In the genomic region with DNA sequence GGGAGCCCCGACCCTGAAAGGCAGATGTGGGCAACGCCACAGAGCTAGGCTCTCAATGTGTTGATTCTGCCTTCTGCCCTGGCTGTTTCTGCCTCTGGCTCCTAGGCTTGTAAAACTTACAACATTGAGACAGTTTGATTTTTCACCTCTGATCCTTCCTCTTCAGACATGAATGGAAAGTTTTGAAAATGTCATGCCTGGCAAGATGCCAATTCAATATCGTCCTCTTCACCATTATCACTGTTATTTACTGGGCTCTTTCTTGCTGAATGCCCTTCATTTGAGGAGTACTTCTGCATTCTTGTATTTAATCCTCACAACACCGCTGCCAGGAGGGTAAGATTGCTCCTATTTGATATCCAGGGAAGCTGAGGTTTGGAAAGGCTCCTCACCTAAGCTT, we compare ENCODE assay signal across 11 cellular contexts. TPM values are rescaled to one million over a fixed set of nuclear protein-coding genes. Genes with fewer than 3 reads are reported as not detected.
A peak's percentile ranks its signal among the peaks of the same experiment; 100 is the strongest.
DNase-seq lines count a peak whose midpoint lies in the region; ATAC-seq and TF ChIP-seq lines count a peak whose summit lies in the region.
"Had no signal": no experiment of that assay in that cellular context is flagged by ENCODE, and none has a peak within 500 bp of the region (broad histone marks: within the 10 kb centered on the region; RNA-seq: fewer than 3 reads in every experiment).

No MANE protein-coding gene starts in this region.

- H3K27me3 ChIP-seq in heart left ventricle (no peaks in the 10 kb centered on the region), parathyroid adenoma (ENCODE audit: control insufficient read depth, insufficient read depth, low read length) (no peaks in the 10 kb centered on the region), aorta (ENCODE audit: control insufficient read depth in 1 of 2, insufficient read depth in 2 of 2, low read length in 1 of 2) (no peaks in the 10 kb centered on the region)
- H3K27me3 ChIP-seq: SJSA1 had no signal

- peaks cover 7 to 57% (median 30%) of the 10 kb centered on the region in 12 donors for H3K4me1 ChIP-seq in heart left ventricle
- H3K4me1 ChIP-seq in parathyroid adenoma, result peaks cover 12% of the 10 kb centered on the region
- H3K4me1 ChIP-seq in aorta (ENCODE audit: control insufficient read depth in 1 of 2, insufficient read depth in 2 of 2, low read length in 2 of 2), result peaks cover 0 to 8% of the 10 kb centered on the region in 2 donors

- H3K9me3 ChIP-seq in heart left ventricle (no peaks in the 10 kb centered on the region), parathyroid adenoma (ENCODE audit: control insufficient read depth, low read length) (no peaks in the 10 kb centered on the region), aorta (ENCODE audit: control insufficient read depth, low read length) (no peaks in the 10 kb centered on the region)
- H3K9me3 ChIP-seq: SJSA1 had no signal

- peak overlapping the region; percentile 79 to 96 (median 88) for H3K27ac ChIP-seq in heart left ventricle
- H3K27ac ChIP-seq in parathyroid adenoma, result no peak overlapping the region
- H3K27ac ChIP-seq in aorta (ENCODE audit: low read depth in 1 of 2, low read length in 2 of 2), result peak overlapping the region in 1 of 2 donors; percentile 86
- H3K27ac ChIP-seq: SJSA1, skin epidermis had no signal

- peak overlapping the region; percentile 26 for H2AFZ ChIP-seq in parathyroid adenoma

- no peak for TF ChIP-seq POLR2A in heart left ventricle (IDR thresholded peaks at IDR 0.05)

- H3K79me2 ChIP-seq in parathyroid adenoma, result no peaks in the 10 kb centered on the region

- ATAC-seq in heart left ventricle, result peak in 2 of 4 donors; percentile 3 to 6
- ATAC-seq in left ventricle myocardium superior, result peak; percentile 6
- ATAC-seq in aorta (ENCODE audit: low FRiP score), result peak; percentile 3
- ATAC-seq in GM18517 (IDR thresholded peaks at IDR 0.05; ENCODE audit: unreplicated experiment), result no peak
- no peak for ATAC-seq in GM19328 (IDR thresholded peaks at IDR 0.05; ENCODE audit: unreplicated experiment)

- H3K4me2 ChIP-seq in parathyroid adenoma (ENCODE audit: low read length), result no peak overlapping the region

- DNase-seq in heart left ventricle, result no peak
- no peak for DNase-seq in cardiac septum (ENCODE audit: low spot score)
- no peak for DNase-seq in left ventricle myocardium superior
- DNase-seq in aorta, result no peak
- no peak for DNase-seq in SW480 (ENCODE audit: low spot score)

- intact Hi-C loops in heart left ventricle (cut with DNase I) (loop anchor here in 9 of 10 donors (1.0 to 10.0 kb wide), 14 partner anchors 42 to 704 kb away; a partner anchor contains a TSS), cardiac septum (cut with DNase I) (loop anchor here (1.0 to 5.0 kb wide), 4 partner anchors 43 to 546 kb away; no protein-coding TSS in a partner anchor), left ventricle myocardium superior (cut with micrococcal nuclease) (loop anchor here (2.0 to 10.0 kb wide), 3 partner anchors 41 to 544 kb away; no protein-coding TSS in a partner anchor), aorta (cut with DNase I) (loop anchor here (2.0 to 5.0 kb wide), 3 partner anchors 44 to 551 kb away; no protein-coding TSS in a partner anchor)

- TF ChIP-seq CTCF in heart left ventricle (IDR thresholded peaks at IDR 0.05), result no peak
- no peak for TF ChIP-seq CTCF in parathyroid adenoma (IDR thresholded peaks at IDR 0.05)

- WGBS in heart left ventricle, 4 donors, result 34 to 45% (median 38%) methylated on average over 4 of the region's 4 CpGs
- WGBS in aorta, 2 donors, result 45 to 47% methylated on average over 4 of the region's 4 CpGs

- H3K9ac ChIP-seq in parathyroid adenoma, result no peak overlapping the region

- H3K36me3 ChIP-seq in heart left ventricle (no peaks in the 10 kb centered on the region), parathyroid adenoma (ENCODE audit: control insufficient read depth, insufficient read depth, low read length) (no peaks in the 10 kb centered on the region), aorta (ENCODE audit: control insufficient read depth in 1 of 2, insufficient read depth in 2 of 2, low read length in 1 of 2) (no peaks in the 10 kb centered on the region)
- H3K36me3 ChIP-seq: SJSA1 had no signal

- H3K4me3 ChIP-seq in heart left ventricle, result peak overlapping the region in 2 of 12 donors; percentile 53 to 55
- H3K4me3 ChIP-seq in parathyroid adenoma (ENCODE audit: low read depth, low read length), result no peak overlapping the region
- no peak overlapping the region for H3K4me3 ChIP-seq in aorta (ENCODE audit: low read length in 2 of 2)
- H3K4me3 ChIP-seq: SJSA1, skin epidermis had no signal

RNA-seq across cellular contexts. Expression of a gene that starts 12.6 kb away (rescaled TPM):
- total RNA-seq in heart left ventricle (10 to 100 TPM; 41.2 to 74.7 (median 50.5) TPM), cardiac septum (70.2 TPM), left ventricle myocardium superior (43.6 TPM), aorta (10 to 100 TPM; 24.4 to 25.6 TPM)
- polyA plus RNA-seq in heart left ventricle (10 to 100 TPM in 1 of 2 donors, 1 to 10 TPM in 1; 8.7 to 22.4 TPM), aorta (10 to 100 TPM; 19.8 to 44.2 TPM)
- total RNA-seq: ureter had no signal

Comparison
In these comparisons a context has a peak if more than half of its experiments do, and no peak if none do; other contexts are left out.
1. ATAC-seq: peak in left ventricle myocardium superior (single experiment) and aorta (single experiment); none in GM18517 (single experiment) and GM19328 (single experiment).